17 cellular contexts compared by ENCODE assay signal in genomic region chr5:39623291-39623865, GRCh38.
"Had no signal": no experiment of that assay in that cellular context is flagged by ENCODE, and none has a peak within 500 bp of the region (broad histone marks: within the 10 kb centered on the region; RNA-seq: fewer than 3 reads in every experiment).

No MANE protein-coding gene starts in this region.

- H3K27me3 ChIP-seq: cardiac muscle cell, neutrophil, tibial artery had no signal

- H3K9me3 Mint-ChIP-seq: activated CD8-positive, alpha-beta T cell treated with anti-CD3 and anti-CD28 coated beads for 36 hours; activated naive CD8-positive, alpha-beta T cell treated with anti-CD3 and anti-CD28 coated beads, Interleukin-2, amount 10 ng/mL, durations not matched to agents 7 days and 5 days; immature natural killer cell had no signal

- H3K36me3 ChIP-seq: cardiac muscle cell, neutrophil, tibial artery, WERI-Rb-1 had no signal

- H3K4me3 ChIP-seq: cardiac muscle cell, mucosa of descending colon, tibial artery had no signal

- H3K36me3 Mint-ChIP-seq: activated naive CD8-positive, alpha-beta T cell treated with anti-CD3 and anti-CD28 coated beads, Interleukin-2, amount 10 ng/mL, durations not matched to agents 7 days and 5 days; immature natural killer cell; naive thymus-derived CD8-positive, alpha-beta T cell had no signal

- H3K4me1 Mint-ChIP-seq: activated CD4-positive, alpha-beta T cell treated with anti-CD3 and anti-CD28 coated beads for 36 hours; activated naive CD8-positive, alpha-beta T cell treated with anti-CD3 and anti-CD28 coated beads, Interleukin-2, amount 10 ng/mL, durations not matched to agents 7 days and 5 days; immature natural killer cell; naive thymus-derived CD8-positive, alpha-beta T cell had no signal

- H3K9me3 ChIP-seq: mucosa of descending colon, neutrophil, tibial artery had no signal

- ATAC-seq: activated CD4-positive, alpha-beta T cell treated with anti-CD3 and anti-CD28 coated beads for 36 hours; activated CD8-positive, alpha-beta T cell treated with anti-CD3 and anti-CD28 coated beads for 36 hours; left colon; mucosa of descending colon; naive thymus-derived CD8-positive, alpha-beta T cell had no signal

- H3K27ac ChIP-seq: cardiac muscle cell, neutrophil, tibial artery, WERI-Rb-1 had no signal

- H3K4me3 Mint-ChIP-seq: activated CD4-positive, alpha-beta T cell treated with anti-CD3 and anti-CD28 coated beads for 36 hours; activated CD8-positive, alpha-beta T cell treated with anti-CD3 and anti-CD28 coated beads for 36 hours; activated naive CD8-positive, alpha-beta T cell treated with anti-CD3 and anti-CD28 coated beads, Interleukin-2, amount 10 ng/mL, durations not matched to agents 7 days and 5 days; immature natural killer cell; naive thymus-derived CD8-positive, alpha-beta T cell had no signal

- DNase-seq: activated CD4-positive, alpha-beta T cell treated with anti-CD3 and anti-CD28 coated beads for 36 hours; activated CD8-positive, alpha-beta memory T cell treated with anti-CD3 and anti-CD28 coated beads, Interleukin-2, amount 50 U/mL, for 48 hours; activated CD8-positive, alpha-beta T cell treated with anti-CD3 and anti-CD28 coated beads for 36 hours; activated naive CD8-positive, alpha-beta T cell treated with anti-CD3 and anti-CD28 coated beads, Interleukin-2, amount 10 ng/mL, durations not matched to agents 7 days and 5 days; glutamatergic neuron; immature natural killer cell; left colon; mammary epithelial cell; naive thymus-derived CD8-positive, alpha-beta T cell; posterior cingulate gyrus; SW 1271; T1000; tibial artery; WERI-Rb-1 had no signal

- H3K27ac Mint-ChIP-seq: activated CD4-positive, alpha-beta T cell treated with anti-CD3 and anti-CD28 coated beads for 36 hours; activated CD8-positive, alpha-beta T cell treated with anti-CD3 and anti-CD28 coated beads for 36 hours; activated naive CD8-positive, alpha-beta T cell treated with anti-CD3 and anti-CD28 coated beads, Interleukin-2, amount 10 ng/mL, durations not matched to agents 7 days and 5 days; immature natural killer cell; naive thymus-derived CD8-positive, alpha-beta T cell had no signal
